Comparison of ENCODE assay signal across 12 cellular contexts in the genomic region with DNA sequence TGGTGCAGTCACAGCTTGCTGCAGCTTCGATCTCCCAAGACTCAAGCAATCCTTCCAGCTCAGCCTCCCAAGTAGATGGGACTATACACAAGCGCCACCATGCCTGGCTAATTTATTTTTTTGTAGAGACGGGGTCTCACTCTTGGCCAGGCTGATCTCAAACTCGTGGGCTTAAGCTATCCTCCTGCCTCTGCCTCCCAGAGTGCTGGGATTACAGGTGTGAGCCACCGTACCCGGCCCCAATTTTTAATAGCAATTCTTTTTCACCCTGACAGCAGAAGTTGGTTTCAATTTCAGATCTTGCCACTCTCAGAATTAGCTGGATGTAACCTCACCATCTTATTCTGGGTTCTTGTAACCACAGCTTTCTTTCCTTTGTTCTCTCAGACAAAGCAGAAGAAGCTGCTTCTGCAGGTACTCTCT.
DNase-seq lines count a peak whose midpoint lies in the region; ATAC-seq and FAIRE-seq lines count a peak whose summit lies in the region.
"Had no signal": no experiment of that assay in that cellular context is flagged by ENCODE, and none has a peak within 500 bp of the region (broad histone marks: within the 10 kb centered on the region; RNA-seq: fewer than 3 reads in every experiment).

No MANE protein-coding gene starts in this region.

- peaks cover 4% of the 10 kb centered on the region for H3K79me1 ChIP-seq in trophoblast cell (ENCODE audit: low read length)

- H3K4me1 Mint-ChIP-seq in activated T-cell treated with anti-CD3 and anti-CD28 coated beads, Interleukin-2, amount 50 U/mL, for 24 hours (ENCODE audit: low read depth): peaks cover 15% of the 10 kb centered on the region

- peak overlapping the region; percentile 70 for H3K4ac ChIP-seq in trophoblast cell (ENCODE audit: low read depth, low read length)

- H3K18ac ChIP-seq in trophoblast cell (ENCODE audit: low read length): no peak overlapping the region

- no peak for FAIRE-seq in small intestine (lab: Jason Lieb, UNC)
- FAIRE-seq: urothelium cell line had no signal

- H2AK5ac ChIP-seq in trophoblast cell (ENCODE audit: low read length): no peak overlapping the region

- DNase-seq in activated T-cell treated with anti-CD3 and anti-CD28 coated beads, Interleukin-2, amount 50 U/mL, for 24 hours: no peak
- DNase-seq in activated T-cell treated with anti-CD3 and anti-CD28 coated beads for 4 hours: no peak
- no peak for DNase-seq in trophoblast cell
- no peak for DNase-seq in small intestine
- DNase-seq in NCI-H1436 (lab: John Stamatoyannopoulos, UW): no peak
- no peak for DNase-seq in H4 (ENCODE audit: low spot score)
- DNase-seq: amygdala, SW 1271 had no signal

- no peak overlapping the region for H2BK12ac ChIP-seq in trophoblast cell (ENCODE audit: low read length)

- no CpG with 5 or more reads among the region's 6 CpGs for WGBS in trophoblast cell (ENCODE audit: extremely low coverage, insufficient coverage, insufficient read length)
- WGBS in small intestine, 3 donors: 74 to 83% (median 80%) methylated on average over 6 of the region's 6 CpGs

- H3K14ac ChIP-seq in trophoblast cell (ENCODE audit: low read length): no peak overlapping the region

- H3K9ac ChIP-seq in trophoblast cell (ENCODE audit: low read length): no peak overlapping the region

- no peak overlapping the region for H3K27ac ChIP-seq in trophoblast cell (ENCODE audit: low read depth, low read length)
- no peak overlapping the region for H3K27ac ChIP-seq in small intestine (ENCODE audit: low read depth in 1 of 2, low read length in 1 of 2)

- H4K91ac ChIP-seq in trophoblast cell (ENCODE audit: low read depth, low read length): no peak overlapping the region

- H3K27ac Mint-ChIP-seq in activated T-cell treated with anti-CD3 and anti-CD28 coated beads, Interleukin-2, amount 50 U/mL, for 24 hours: peak overlapping the region; percentile 20
- H3K27ac Mint-ChIP-seq: mesothelial cell of epicardium had no signal

- H4K8ac ChIP-seq in trophoblast cell (ENCODE audit: low read depth, low read length): no peak overlapping the region

- H3K36me3 Mint-ChIP-seq in activated T-cell treated with anti-CD3 and anti-CD28 coated beads, Interleukin-2, amount 50 U/mL, for 24 hours (ENCODE audit: low read depth): no peaks in the 10 kb centered on the region

- no peak overlapping the region for H4K12ac ChIP-seq in trophoblast cell (ENCODE audit: low read depth, low read length)

- ATAC-seq in GM21619 (IDR thresholded peaks at IDR 0.05; ENCODE audit: unreplicated experiment) (peak; percentile 83), HG03354 (IDR thresholded peaks at IDR 0.05; ENCODE audit: poor library complexity, severe bottlenecking, unreplicated experiment) (peak; percentile 84)

- H3K4me3 Mint-ChIP-seq in activated T-cell treated with anti-CD3 and anti-CD28 coated beads, Interleukin-2, amount 50 U/mL, for 24 hours: no peak overlapping the region
- H3K4me3 Mint-ChIP-seq: mesothelial cell of epicardium had no signal

- no peak overlapping the region for H2BK120ac ChIP-seq in trophoblast cell (ENCODE audit: insufficient read depth, low read length, poor library complexity)

- no peak overlapping the region for H3K4me3 ChIP-seq in trophoblast cell (ENCODE audit: low read depth, low read length)
- H3K4me3 ChIP-seq in small intestine (ENCODE audit: low read depth in 1 of 2, low read length in 2 of 2): no peak overlapping the region

- H3K4me2 ChIP-seq in trophoblast cell (ENCODE audit: low read length): no peak overlapping the region

- H3K36me3 ChIP-seq in trophoblast cell (ENCODE audit: control insufficient read depth in 1 of 2, insufficient read depth in 2 of 2, low read length in 2 of 2) (peaks cover 6 to 12% of the 10 kb centered on the region in 2 experiments), small intestine (ENCODE audit: control insufficient read depth in 2 of 2, insufficient read depth in 2 of 2, low read length in 2 of 2) (no peaks in the 10 kb centered on the region)

- H3K27me3 ChIP-seq in trophoblast cell (ENCODE audit: insufficient read depth, low read length) (no peaks in the 10 kb centered on the region), small intestine (ENCODE audit: control insufficient read depth in 2 of 2, insufficient read depth in 2 of 2, low read length in 2 of 2) (peaks cover 0 to 1% of the 10 kb centered on the region in 2 donors)

- peaks cover 20 to 21% of the 10 kb centered on the region in 2 experiments for H3K4me1 ChIP-seq in trophoblast cell (ENCODE audit: control insufficient read depth in 1 of 2, insufficient read depth in 2 of 2, low read length in 2 of 2)
- H3K4me1 ChIP-seq in small intestine (ENCODE audit: control insufficient read depth in 2 of 2, insufficient read depth in 1 of 2, low read depth in 1 of 2, low read length in 1 of 2): peaks cover 2 to 3% of the 10 kb centered on the region in 2 donors

- H3K79me2 ChIP-seq in trophoblast cell (ENCODE audit: control insufficient read depth, insufficient read depth, low read length, poor library complexity): peaks cover 12% of the 10 kb centered on the region

- H3K9me3 Mint-ChIP-seq in activated T-cell treated with anti-CD3 and anti-CD28 coated beads, Interleukin-2, amount 50 U/mL, for 24 hours: no peaks in the 10 kb centered on the region

- H2AFZ ChIP-seq in trophoblast cell (ENCODE audit: insufficient read depth, low read length, poor library complexity): no peak overlapping the region

- H3K23ac ChIP-seq in trophoblast cell (ENCODE audit: low read length): no peak overlapping the region

- peaks cover 1% of the 10 kb centered on the region for H3K9me3 ChIP-seq in trophoblast cell (ENCODE audit: insufficient read depth, low read depth, low read length)
- H3K9me3 ChIP-seq in small intestine (ENCODE audit: control insufficient read depth, low read depth): no peaks in the 10 kb centered on the region

- H2BK5ac ChIP-seq in trophoblast cell (ENCODE audit: low read depth, low read length, poor library complexity): no peak overlapping the region

- peaks cover 18% of the 10 kb centered on the region for H3K27me3 Mint-ChIP-seq in activated T-cell treated with anti-CD3 and anti-CD28 coated beads, Interleukin-2, amount 50 U/mL, for 24 hours
